In genomic region chr14:52473557-52473956, GRCh38 we compare ENCODE assay signal across 7 cellular contexts.
A peak's percentile ranks its signal among the peaks of the same experiment; 100 is the strongest.
DNase-seq lines count a peak whose midpoint lies in the region; ATAC-seq and TF ChIP-seq lines count a peak whose summit lies in the region.

No MANE protein-coding gene starts in this region.

- H3K79me2 ChIP-seq in mesendoderm (ENCODE audit: control insufficient read depth, insufficient read depth, low read length): no peaks in the 10 kb centered on the region

- H4K8ac ChIP-seq in mesendoderm (ENCODE audit: low read depth, low read length): no peak overlapping the region

- no peak overlapping the region for H4K5ac ChIP-seq in mesendoderm (ENCODE audit: low read length)

- intact Hi-C loops in body of pancreas (cut with DNase I): loop anchor here (10.0 kb wide), 1 partner anchor 179 kb away; no protein-coding TSS in a partner anchor

- no peak overlapping the region for H3K9ac ChIP-seq in mesendoderm (ENCODE audit: low read length)

- no peak overlapping the region for H3K56ac ChIP-seq in mesendoderm (ENCODE audit: low read length)

- H3K4me1 ChIP-seq in body of pancreas (no peaks in the 10 kb centered on the region), mesendoderm (ENCODE audit: control insufficient read depth, low read depth, low read length) (no peaks in the 10 kb centered on the region)

- H3K27me3 ChIP-seq in body of pancreas (no peaks in the 10 kb centered on the region), mesendoderm (ENCODE audit: insufficient read depth, low read length, poor library complexity) (no peaks in the 10 kb centered on the region)

- no peaks in the 10 kb centered on the region for H3K9me3 ChIP-seq in body of pancreas

- H2AK5ac ChIP-seq in mesendoderm (ENCODE audit: low read length): no peak overlapping the region

- no peak overlapping the region for H3K4me2 ChIP-seq in mesendoderm (ENCODE audit: low read length)

- H2BK5ac ChIP-seq in mesendoderm (ENCODE audit: low read length): no peak overlapping the region

- DNase-seq in EL (peak; percentile 49), LoVo (ENCODE audit: low spot score) (peak; percentile 18), body of pancreas (no peak), mesendoderm (peak; percentile 35)
- DNase-seq in stimulated activated CD4-positive, alpha-beta T cell treated with anti-CD3 and anti-CD28 coated beads, Interleukin-2, amount 100 ng/mL, for 24 hours: no peak

- H3K4me3 ChIP-seq in body of pancreas (no peak overlapping the region), mesendoderm (ENCODE audit: low read length) (no peak overlapping the region)

- no peak for ATAC-seq in body of pancreas
- no peak for ATAC-seq in HG03520 (IDR thresholded peaks at IDR 0.05; ENCODE audit: unreplicated experiment)
- ATAC-seq in HG02840 (IDR thresholded peaks at IDR 0.05; ENCODE audit: low FRiP score, unreplicated experiment): no peak

- H3K27ac ChIP-seq in body of pancreas (no peak overlapping the region), mesendoderm (ENCODE audit: low read depth, low read length) (no peak overlapping the region)

- no peak for TF ChIP-seq POLR2A in body of pancreas (IDR thresholded peaks at IDR 0.05)

- H3K79me1 ChIP-seq in mesendoderm (ENCODE audit: low read length): no peaks in the 10 kb centered on the region

- H3K23ac ChIP-seq in mesendoderm (ENCODE audit: low read length): no peak overlapping the region

- H3K36me3 ChIP-seq in body of pancreas (replicated peaks in 1 of 2; ENCODE audit: insufficient read depth in 1 of 2, low read depth in 2 of 2): no peaks in the 10 kb centered on the region
- H3K36me3 ChIP-seq in mesendoderm (ENCODE audit: control insufficient read depth, insufficient read depth, low read length): no peaks in the 10 kb centered on the region

- peak in 6 of 7 experiments; percentile 5 to 34 (median 20) for TF ChIP-seq CTCF in body of pancreas (IDR thresholded peaks at IDR 0.05)

- 0 to 9% methylated on average over 1 of the region's 1 CpG for WGBS in body of pancreas, 2 donors
- WGBS in mesendoderm (ENCODE audit: extremely low coverage, insufficient coverage, low lambda C conversion rate): no CpG with 5 or more reads among the region's 1 CpG

- H2BK15ac ChIP-seq in mesendoderm (replicated peaks; ENCODE audit: low read depth): no peak overlapping the region

- no peak overlapping the region for H2BK120ac ChIP-seq in mesendoderm (ENCODE audit: low read depth, low read length)

- no peak overlapping the region for H3K4ac ChIP-seq in mesendoderm (ENCODE audit: low read depth, low read length)

- H3K18ac ChIP-seq in mesendoderm (ENCODE audit: low read length): no peak overlapping the region

Comparison
In these comparisons a context has a peak if more than half of its experiments do, and no peak if none do; other contexts are left out.
1. DNase-seq: peak in EL (single experiment), LoVo (single experiment) and mesendoderm (single experiment); none in body of pancreas (0 of 4) and stimulated activated CD4-positive, alpha-beta T cell treated with anti-CD3 and anti-CD28 coated beads, Interleukin-2, amount 100 ng/mL, for 24 hours (0 of 2).